ENCODE assay signal across 8 cellular contexts in the genomic region with DNA sequence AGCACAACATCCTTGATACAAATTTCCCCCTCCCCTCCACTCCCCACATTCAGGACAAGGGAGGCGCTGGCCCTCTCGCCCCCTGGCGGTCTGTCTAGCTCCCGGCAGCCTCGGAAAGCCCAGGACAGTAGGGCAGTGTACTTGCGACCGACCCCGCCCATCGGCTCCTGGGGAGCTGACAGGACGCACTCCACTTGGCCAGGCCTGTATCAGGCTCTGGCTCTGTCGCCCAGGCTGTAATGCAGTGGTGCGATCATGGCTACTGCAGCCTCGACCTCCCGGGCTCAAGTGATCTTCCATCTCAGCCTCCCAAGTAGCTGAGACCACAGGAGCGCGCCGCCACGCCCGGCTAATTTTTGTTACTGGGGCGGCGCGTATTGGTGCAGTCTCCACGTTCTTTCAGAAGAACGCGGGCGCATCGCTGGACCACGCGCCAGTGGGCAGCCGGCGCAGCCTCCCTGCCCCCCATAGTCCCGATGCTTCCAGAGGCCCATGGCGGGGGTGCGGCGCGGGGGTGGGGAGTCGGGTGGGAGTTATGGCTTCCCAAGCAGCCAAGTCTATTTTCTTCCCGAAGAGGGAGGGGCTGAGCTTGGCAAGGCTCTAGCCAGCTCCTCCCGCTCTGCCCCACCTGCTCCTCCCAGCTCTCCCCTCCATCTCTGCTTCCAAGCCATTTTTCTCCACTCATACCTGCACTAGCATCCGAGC. TPM values are rescaled to one million over a fixed set of nuclear protein-coding genes. Genes with fewer than 3 reads are reported as not detected.
A peak's percentile ranks its signal among the peaks of the same experiment; 100 is the strongest.
DNase-seq lines count a peak whose midpoint lies in the region; ATAC-seq and TF ChIP-seq lines count a peak whose summit lies in the region.

No MANE protein-coding gene starts in this region.

- peak overlapping the region; percentile 66 for H3K4me2 ChIP-seq in osteoblast (ENCODE audit: insufficient read depth, low read length)

- TF ChIP-seq CTCF in foreskin keratinocyte (conservative IDR thresholded peaks at IDR 0.05) (peak; percentile 58), osteoblast (IDR thresholded peaks at IDR 0.05; ENCODE audit: extremely low read depth, low read depth, low read length) (peak; percentile 45)

- H3K4me1 ChIP-seq in foreskin keratinocyte = no peaks in the 10 kb centered on the region
- H3K4me1 ChIP-seq in osteoblast (ENCODE audit: insufficient read depth, low read length) = no peaks in the 10 kb centered on the region

- ATAC-seq in HG03439 (IDR thresholded peaks at IDR 0.05; ENCODE audit: unreplicated experiment) (peak; percentile 69), foreskin keratinocyte (peak; percentile 96)

- no peaks in the 10 kb centered on the region for H3K36me3 ChIP-seq in osteoblast (ENCODE audit: insufficient read depth, low read length)

- DNase-seq in NCI-H146 (lab: John Stamatoyannopoulos, UW) = peak; percentile 10
- DNase-seq in NCI-H146 treated with DMSO at 0.1 percent for 48 hours (lab: John Stamatoyannopoulos, UW; ENCODE audit: unreplicated experiment) = no peak
- peak; percentile 63 for DNase-seq in RPMI7951 (ENCODE audit: low read depth)
- DNase-seq in activated effector memory CD4-positive, alpha-beta T cell treated with anti-CD3 and anti-CD28 coated beads, Interleukin-2, amount 50 U/mL, for 16 hours = peak; percentile 81
- DNase-seq in foreskin keratinocyte = no peak
- peak; percentile 84 for DNase-seq in osteoblast (ENCODE audit: insufficient read length, low spot score, missing footprints)
- no peak for DNase-seq in NCI-H1694 treated with DMSO at 0.1 percent for 48 hours (lab: John Stamatoyannopoulos, UW)

- peak overlapping the region; percentile 62 for H2AFZ ChIP-seq in osteoblast (ENCODE audit: low read length)

- no peaks in the 10 kb centered on the region for H3K9me3 ChIP-seq in osteoblast (ENCODE audit: low read depth, low read length)

- H3K79me2 ChIP-seq in osteoblast (ENCODE audit: insufficient read depth, low read length) = no peaks in the 10 kb centered on the region

- peak overlapping the region; percentile 46 for H3K4me3 ChIP-seq in osteoblast (ENCODE audit: insufficient read depth, low read length)

- H3K27ac ChIP-seq in foreskin keratinocyte = no peak overlapping the region
- H3K27ac ChIP-seq in osteoblast (ENCODE audit: low read depth, low read length) = no peak overlapping the region

- H4K20me1 ChIP-seq in osteoblast (ENCODE audit: insufficient read depth, low read length) = no peaks in the 10 kb centered on the region

- H3K27me3 ChIP-seq in foreskin keratinocyte (no peaks in the 10 kb centered on the region), osteoblast (ENCODE audit: insufficient read depth, low read length) (no peaks in the 10 kb centered on the region)

RNA-seq across cellular contexts. Expression of a gene that starts 7.8 kb away (rescaled TPM):
- total RNA-seq in RPMI7951 (2014; rRNA removed; shearing (Covaris generic)) = not detected in 2 replicates
- total RNA-seq in foreskin keratinocyte = not detected in 2 replicates
- polyA plus RNA-seq in foreskin keratinocyte = not detected in 2 replicates
- not detected in 2 replicates for total RNA-seq in osteoblast

RNA-seq across cellular contexts. Expression of a gene that starts 16.2 kb away (rescaled TPM):
- 71.4 and 78.7 TPM in 2 replicates for total RNA-seq in RPMI7951 (2014; rRNA removed; shearing (Covaris generic))
- total RNA-seq in foreskin keratinocyte (121 and 131 TPM in 2 replicates), osteoblast (40.2 and 51.6 TPM in 2 replicates)
- 207 and 231 TPM in 2 replicates for polyA plus RNA-seq in foreskin keratinocyte

RNA-seq across cellular contexts. Expression of a gene that starts 16.3 kb away (rescaled TPM):
- 13.5 and 16.2 TPM in 2 replicates for total RNA-seq in RPMI7951 (2014; rRNA removed; shearing (Covaris generic))
- total RNA-seq in foreskin keratinocyte (12.7 and 13.0 TPM in 2 replicates), osteoblast (15.3 and 15.9 TPM in 2 replicates)
- 14.1 and 15.4 TPM in 2 replicates for polyA plus RNA-seq in foreskin keratinocyte

RNA-seq across cellular contexts. Expression of a gene that starts 35.1 kb away (rescaled TPM):
- total RNA-seq in RPMI7951 (2014; rRNA removed; shearing (Covaris generic)) = 2.6 and 3.8 TPM in 2 replicates
- total RNA-seq in foreskin keratinocyte (5.5 and 7.1 TPM in 2 replicates), osteoblast (1.2 and 1.8 TPM in 2 replicates)
- polyA plus RNA-seq in foreskin keratinocyte = 7.6 and 7.9 TPM in 2 replicates

RNA-seq across cellular contexts. Expression of a gene that starts 55.7 kb away (rescaled TPM):
- total RNA-seq in RPMI7951 (2014; rRNA removed; shearing (Covaris generic)) = 2.1 and 2.9 TPM in 2 replicates
- total RNA-seq in foreskin keratinocyte (5.2 and 5.3 TPM in 2 replicates), osteoblast (4.3 and 4.7 TPM in 2 replicates)
- polyA plus RNA-seq in foreskin keratinocyte = 8.0 and 8.9 TPM in 2 replicates

Comparison
In these comparisons a context has a peak if more than half of its experiments do, and no peak if none do; other contexts are left out.
1. DNase-seq: peak in NCI-H146 (single experiment), RPMI7951 (single experiment), activated effector memory CD4-positive, alpha-beta T cell treated with anti-CD3 and anti-CD28 coated beads, Interleukin-2, amount 50 U/mL, for 16 hours (single experiment) and osteoblast (single experiment); none in NCI-H146 treated with DMSO at 0.1 percent for 48 hours (single experiment), foreskin keratinocyte (0 of 2) and NCI-H1694 treated with DMSO at 0.1 percent for 48 hours (single experiment).